18 cellular contexts compared by ENCODE assay signal in the genomic region with DNA sequence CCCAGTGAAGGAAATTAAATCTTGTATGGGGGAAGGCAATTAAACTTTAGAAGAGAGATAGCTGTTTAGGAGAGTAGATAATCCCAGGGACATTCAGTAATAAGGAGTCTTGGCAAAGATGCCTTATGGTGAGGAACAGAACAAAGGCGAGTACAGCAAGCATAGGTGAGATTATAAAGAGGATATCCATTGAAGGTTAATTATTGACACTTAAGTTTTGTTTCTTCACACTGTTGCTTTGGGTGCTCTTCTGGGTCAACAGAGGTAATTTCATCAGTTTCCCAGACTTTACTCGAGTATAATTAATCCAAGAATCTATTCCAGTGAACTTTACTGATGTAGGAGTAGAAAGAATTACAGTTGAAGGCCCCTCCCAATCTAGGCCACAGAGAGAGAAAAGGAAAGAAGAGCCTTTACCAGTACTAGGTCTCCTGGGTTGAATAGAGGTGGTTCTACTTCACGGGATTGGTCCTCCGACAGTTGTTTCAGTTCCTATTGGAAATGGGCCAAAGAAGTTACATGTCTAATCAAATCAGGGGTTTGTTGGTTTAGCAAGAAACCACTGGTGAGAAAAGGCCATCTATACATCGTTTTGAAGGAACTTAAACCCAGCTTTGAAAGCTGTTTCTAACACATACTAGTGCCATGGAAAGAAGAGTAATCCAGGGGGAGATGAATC. TPM values are rescaled to one million over a fixed set of nuclear protein-coding genes. Genes with fewer than 3 reads are reported as not detected.
DNase-seq lines count a peak whose midpoint lies in the region; ATAC-seq and TF ChIP-seq lines count a peak whose summit lies in the region.
"Had no signal": no experiment of that assay in that cellular context is flagged by ENCODE, and none has a peak within 500 bp of the region (broad histone marks: within the 10 kb centered on the region; RNA-seq: fewer than 3 reads in every experiment).

No MANE protein-coding gene starts in this region.

- H3K14ac ChIP-seq in H9 (ENCODE audit: insufficient read depth, low read length) = no peak overlapping the region

- H2BK20ac ChIP-seq in H9 (ENCODE audit: low read depth, low read length, poor library complexity, severe bottlenecking) = no peak overlapping the region

- ATAC-seq in GM19397 (IDR thresholded peaks at IDR 0.05; ENCODE audit: unreplicated experiment) = peak; percentile 73
- ATAC-seq in HG02870 (IDR thresholded peaks at IDR 0.05; ENCODE audit: unreplicated experiment) = peak; percentile 48
- peak; percentile 80 for ATAC-seq in HG03565 (IDR thresholded peaks at IDR 0.05; ENCODE audit: unreplicated experiment)
- ATAC-seq in left lung = no peak
- ATAC-seq: heart left ventricle had no signal

- no CpG with 5 or more reads among the region's 5 CpGs for WGBS in H9 (ENCODE audit: extremely low coverage, insufficient read length, low lambda C conversion rate)

- H4K5ac ChIP-seq in H9 (ENCODE audit: insufficient read length, low read depth, low read length) = no peak overlapping the region

- H2BK120ac ChIP-seq in H9 (ENCODE audit: low read depth, low read length, poor library complexity, severe bottlenecking) = no peak overlapping the region

- CTCF ChIA-PET in RWPE1 (lab: Yijun Ruan, JAX) = no interaction called here

- H3K27ac ChIP-seq in WERI-Rb-1 (no peak overlapping the region), left lung (no peak overlapping the region), H9 (ENCODE audit: insufficient read length, low read depth, low read length) (no peak overlapping the region), RWPE1 (no peak overlapping the region)
- H3K27ac ChIP-seq: heart left ventricle, left ventricle myocardium inferior, neutrophil, upper lobe of left lung had no signal

- no peak overlapping the region for H3K18ac ChIP-seq in H9 (ENCODE audit: insufficient read length, low read depth, low read length)

- H3K4me1 ChIP-seq in left lung = peaks cover 0 to 8% of the 10 kb centered on the region in 2 donors
- H3K4me1 ChIP-seq in H9 (ENCODE audit: insufficient read depth, low read length) = no peaks in the 10 kb centered on the region
- H3K4me1 ChIP-seq: left ventricle myocardium inferior, upper lobe of left lung had no signal

- TF ChIP-seq CTCF in CD14-positive monocyte (IDR thresholded peaks at IDR 0.05) (no peak), WERI-Rb-1 (IDR thresholded peaks at IDR 0.05; ENCODE audit: low read depth, low read length) (no peak), left lung (IDR thresholded peaks at IDR 0.05) (no peak), H9 (conservative IDR thresholded peaks at IDR 0.05) (no peak), RWPE1 (conservative IDR thresholded peaks at IDR 0.05; ENCODE audit: low read depth) (no peak)

- no peak overlapping the region for H2BK15ac ChIP-seq in H9 (ENCODE audit: low read depth, low read length)

- POLR2A ChIA-PET in RWPE1 (lab: Yijun Ruan, JAX; ENCODE audit: low non-redundant PET) = no interaction called here

- no peak overlapping the region for H3K9ac ChIP-seq in H9 (ENCODE audit: extremely low read depth, insufficient read length, low read length)

- H3K4me1 Mint-ChIP-seq in CD14-positive monocyte = peaks cover 48% of the 10 kb centered on the region
- H3K4me1 Mint-ChIP-seq in H9 = peaks cover 5% of the 10 kb centered on the region in 2 experiments; a peak in 3 of 4 replicates

- no peaks in the 10 kb centered on the region for H3K27me3 ChIP-seq in WERI-Rb-1 (ENCODE audit: insufficient read depth, low read depth, severe bottlenecking)
- H3K27me3 ChIP-seq in left lung = no peaks in the 10 kb centered on the region
- H3K27me3 ChIP-seq in H9 (ENCODE audit: insufficient read depth, low read length) = no peaks in the 10 kb centered on the region
- H3K27me3 ChIP-seq: neutrophil, spleen, upper lobe of left lung had no signal

- intact Hi-C loops in CD14-positive monocyte (cut with micrococcal nuclease) (no loop called here), left lung (cut with DNase I) (no loop called here)

- DNase-seq in CD14-positive monocyte (ENCODE audit: low spot score) (peak; percentile 46), WERI-Rb-1 (no peak), left lung (no peak), H9 (no peak), RWPE1 (ENCODE audit: low spot score) (no peak)
- DNase-seq: activated CD4-positive, alpha-beta T cell treated with anti-CD3 and anti-CD28 coated beads, Interleukin-2, amount 50 U/mL, for 48 hours; heart left ventricle; HFFc6; left ventricle myocardium inferior; NCI-H2029 treated with DMSO at 0.1 percent for 48 hours; spleen; T-helper 1 cell; upper lobe of left lung had no signal

- H2AFZ ChIP-seq in H9 (ENCODE audit: low read length) = no peak overlapping the region

- no peak overlapping the region for H4K91ac ChIP-seq in H9 (ENCODE audit: insufficient read length, low read depth, low read length)

- no peak overlapping the region for H3T11ph ChIP-seq in H9 (ENCODE audit: low read length)

- no peak overlapping the region for H3K4me2 ChIP-seq in H9 (ENCODE audit: insufficient read depth, insufficient read length, low read length)

- H3K9me3 Mint-ChIP-seq in CD14-positive monocyte (peaks cover 0 to 13% (median 8%) of the 10 kb centered on the region in 7 donors), H9 (peaks cover 4 to 10% of the 10 kb centered on the region in 2 experiments)

- no peaks in the 10 kb centered on the region for H3K79me1 ChIP-seq in H9 (ENCODE audit: insufficient read depth, low read depth, low read length, poor library complexity, severe bottlenecking)

- H3K36me3 ChIP-seq in WERI-Rb-1 = no peaks in the 10 kb centered on the region
- no peaks in the 10 kb centered on the region for H3K36me3 ChIP-seq in left lung
- H3K36me3 ChIP-seq: heart left ventricle, left ventricle myocardium inferior, neutrophil, spleen, upper lobe of left lung had no signal

- no peak overlapping the region for H3K4me3 Mint-ChIP-seq in CD14-positive monocyte
- no peak overlapping the region for H3K4me3 Mint-ChIP-seq in H9
- H3K4me3 Mint-ChIP-seq: HFFc6 had no signal

- H2BK12ac ChIP-seq in H9 (ENCODE audit: insufficient read length, low read depth, low read length) = no peak overlapping the region

- H2AK5ac ChIP-seq in H9 (ENCODE audit: insufficient read length, low read length) = no peak overlapping the region

- H3K23ac ChIP-seq in H9 (ENCODE audit: insufficient read length, low read depth, low read length) = no peak overlapping the region

- H3K36me3 Mint-ChIP-seq in CD14-positive monocyte (peaks cover 0 to 2% of the 10 kb centered on the region in 2 donors), H9 (ENCODE audit: insufficient read depth in 1 of 3, low read depth in 3 of 3) (peaks cover 0 to 9% (median 0%) of the 10 kb centered on the region in 3 experiments; a peak in 2 of 7 replicates)

- H3K27ac Mint-ChIP-seq in CD14-positive monocyte (peak overlapping the region; percentile 46 to 93 (median 85)), H9 (no peak overlapping the region)
- H3K27ac Mint-ChIP-seq: HFFc6 had no signal

- H3K4ac ChIP-seq in H9 (ENCODE audit: low read depth, low read length) = no peak overlapping the region

- no peak overlapping the region for H4K8ac ChIP-seq in H9 (replicated peaks; ENCODE audit: insufficient read length, low read depth, low read length)

- no peak overlapping the region for H2BK5ac ChIP-seq in H9 (ENCODE audit: insufficient read length, low read length)

- no peak overlapping the region for H3K4me3 ChIP-seq in WERI-Rb-1 (ENCODE audit: low read depth, low read length)
- H3K4me3 ChIP-seq in left lung = no peak overlapping the region
- H3K4me3 ChIP-seq: heart left ventricle, left ventricle myocardium inferior, spleen, upper lobe of left lung had no signal

- H3K56ac ChIP-seq in H9 (ENCODE audit: insufficient read length, low read depth, low read length) = no peak overlapping the region

- H4K20me1 ChIP-seq in H9 (ENCODE audit: control insufficient read depth, insufficient read depth, insufficient read length) = no peaks in the 10 kb centered on the region

- H3K9me3 ChIP-seq in WERI-Rb-1 (ENCODE audit: severe bottlenecking) (no peaks in the 10 kb centered on the region), left lung (no peaks in the 10 kb centered on the region), H9 (ENCODE audit: control insufficient read depth, low read depth, low read length) (no peaks in the 10 kb centered on the region)
- H3K9me3 ChIP-seq: upper lobe of left lung had no signal

- no peaks in the 10 kb centered on the region for H3K79me2 ChIP-seq in H9 (ENCODE audit: insufficient read depth, low read length)

- H3K27me3 Mint-ChIP-seq in CD14-positive monocyte (ENCODE audit: low read depth in 3 of 3) (peaks cover 0 to 1% (median 0%) of the 10 kb centered on the region in 3 donors), H9 (ENCODE audit: low read depth) (no peaks in the 10 kb centered on the region)

- no peaks in the 10 kb centered on the region for H3K23me2 ChIP-seq in H9 (ENCODE audit: insufficient read length, low read depth, low read length, poor library complexity, severe bottlenecking)

RNA-seq across cellular contexts. Expression of a gene that starts 27.2 kb away (rescaled TPM):
- not detected for polyA plus RNA-seq in CD14-positive monocyte
- total RNA-seq in left lung = under 1 TPM in 1 of 2 donors, not detected in 1; 0.92 TPM
- total RNA-seq in H9 (2021) = not detected in 2 replicates
- total RNA-seq: A172, left ventricle myocardium inferior had no signal
- polyA plus RNA-seq: heart left ventricle had no signal

RNA-seq across cellular contexts. Expression of a gene that starts 29.5 kb away (rescaled TPM):
- 1 to 10 TPM; 2.7 to 8.2 TPM for polyA plus RNA-seq in CD14-positive monocyte
- total RNA-seq in left lung (1 to 10 TPM in 1 of 2 donors, under 1 TPM in 1; 0.68 to 3.6 TPM), H9 (2021) (not detected in 2 replicates)
- total RNA-seq: A172, left ventricle myocardium inferior had no signal

Comparison
In these comparisons a context has a peak if more than half of its experiments do, and no peak if none do; other contexts are left out.
1. H3K27ac Mint-ChIP-seq: peak in CD14-positive monocyte (7 of 7); none in H9 (0 of 3).